Comparison of ENCODE assay signal across 12 cellular contexts in genomic region chr11:15199693-15200092, GRCh38.
DNase-seq lines count a peak whose midpoint lies in the region; ATAC-seq and TF ChIP-seq lines count a peak whose summit lies in the region.
"Had no signal": no experiment of that assay in that cellular context is flagged by ENCODE, and none has a peak within 500 bp of the region (broad histone marks: within the 10 kb centered on the region; RNA-seq: fewer than 3 reads in every experiment).

No MANE protein-coding gene starts in this region.

- TF ChIP-seq CTCF in endodermal cell (conservative IDR thresholded peaks at IDR 0.05) (no peak), mucosa of descending colon (IDR thresholded peaks at IDR 0.05) (no peak), CD14-positive monocyte (IDR thresholded peaks at IDR 0.05) (no peak)

- H3K27me3 ChIP-seq in endodermal cell (ENCODE audit: control insufficient read depth, insufficient read depth, low read length, poor library complexity, severe bottlenecking), result peaks cover 8% of the 10 kb centered on the region

- WGBS in endodermal cell (ENCODE audit: insufficient coverage in 1 of 2, insufficient read length in 1 of 2), 2 experiments, result 92% methylated on average over 3 of the region's 3 CpGs; no CpG with 5 or more reads in 1 of the 2 experiments

- no peak overlapping the region for H3K9ac ChIP-seq in endodermal cell (ENCODE audit: extremely low read depth, low read length, poor library complexity, severe bottlenecking)

- H3K4me1 Mint-ChIP-seq in endodermal cell (peaks cover 14% of the 10 kb centered on the region), CD14-positive monocyte (no peaks in the 10 kb centered on the region)
- H3K4me1 Mint-ChIP-seq: CD4-positive, alpha-beta memory T cell had no signal

- H3K27me3 Mint-ChIP-seq in endodermal cell (ENCODE audit: insufficient read depth) (peaks cover 13% of the 10 kb centered on the region), CD14-positive monocyte (ENCODE audit: low read depth in 3 of 3) (peaks cover 0 to 4% (median 3%) of the 10 kb centered on the region in 3 donors)

- H3K4me3 Mint-ChIP-seq in endodermal cell (no peak overlapping the region), CD14-positive monocyte (no peak overlapping the region)
- H3K4me3 Mint-ChIP-seq: CD4-positive, alpha-beta memory T cell had no signal

- H3K9me3 Mint-ChIP-seq in endodermal cell, result no peaks in the 10 kb centered on the region
- no peaks in the 10 kb centered on the region for H3K9me3 Mint-ChIP-seq in CD14-positive monocyte
- H3K9me3 Mint-ChIP-seq: CD4-positive, alpha-beta memory T cell had no signal

- no peak overlapping the region for H3K27ac ChIP-seq in endodermal cell (ENCODE audit: low read depth, low read length)
- H3K27ac ChIP-seq: PC-9 had no signal

- peak; percentile 29 for DNase-seq in EH (ENCODE audit: low read depth)
- peak; percentile 59 for DNase-seq in NCI-H2029 treated with DMSO at 0.1 percent for 48 hours (lab: John Stamatoyannopoulos, UW)
- DNase-seq in endodermal cell, result peak; percentile 19
- DNase-seq in mucosa of descending colon, result no peak
- DNase-seq in HT-29 (ENCODE audit: low spot score), result no peak
- no peak for DNase-seq in CD14-positive monocyte (ENCODE audit: low spot score)
- DNase-seq in activated CD4-positive, alpha-beta T cell treated with anti-CD3 and anti-CD28 coated beads for 48 hours, result no peak
- no peak for DNase-seq in activated CD4-positive, CD25-positive, alpha-beta regulatory T cell treated with anti-CD3 and anti-CD28 coated beads, Interleukin-2, amount 50 U/mL, for 72 hours
- DNase-seq: amniotic stem cell; CD4-positive, alpha-beta memory T cell had no signal

- H3K27ac Mint-ChIP-seq in endodermal cell (no peak overlapping the region), CD14-positive monocyte (no peak overlapping the region)
- H3K27ac Mint-ChIP-seq: CD4-positive, alpha-beta memory T cell had no signal

- H3K4me1 ChIP-seq in endodermal cell (ENCODE audit: control insufficient read depth, insufficient read depth, low read length), result peaks cover 4% of the 10 kb centered on the region
- H3K4me1 ChIP-seq in mucosa of descending colon (ENCODE audit: low read depth), result peaks cover 5% of the 10 kb centered on the region

- H3K36me3 Mint-ChIP-seq in endodermal cell (ENCODE audit: low read depth), result no peaks in the 10 kb centered on the region
- no peaks in the 10 kb centered on the region for H3K36me3 Mint-ChIP-seq in CD14-positive monocyte
- H3K36me3 Mint-ChIP-seq: CD4-positive, alpha-beta memory T cell had no signal

- H3K36me3 ChIP-seq in endodermal cell (ENCODE audit: control insufficient read depth, insufficient read depth, low read length) (no peaks in the 10 kb centered on the region), mucosa of descending colon (ENCODE audit: low read depth) (no peaks in the 10 kb centered on the region)

- ATAC-seq in mucosa of descending colon, result peak; percentile 10
- ATAC-seq: esophagus mucosa had no signal

- intact Hi-C loops in mucosa of descending colon (cut with DNase I, micrococcal nuclease) (no loop called here), CD14-positive monocyte (cut with micrococcal nuclease) (no loop called here)

- no peaks in the 10 kb centered on the region for H3K9me3 ChIP-seq in endodermal cell (ENCODE audit: control insufficient read depth, low read length)
- H3K9me3 ChIP-seq in mucosa of descending colon, result no peaks in the 10 kb centered on the region

- H3K4me3 ChIP-seq in endodermal cell (ENCODE audit: low read length) (no peak overlapping the region), mucosa of descending colon (no peak overlapping the region)
- H3K4me3 ChIP-seq: PC-9 had no signal

Comparison
In these comparisons a context has a peak if more than half of its experiments do, and no peak if none do; other contexts are left out.
1. DNase-seq: peak in EH (single experiment), NCI-H2029 treated with DMSO at 0.1 percent for 48 hours (single experiment) and endodermal cell (single experiment); none in mucosa of descending colon (0 of 3), HT-29 (single experiment), CD14-positive monocyte (single experiment), activated CD4-positive, alpha-beta T cell treated with anti-CD3 and anti-CD28 coated beads for 48 hours (single experiment) and activated CD4-positive, CD25-positive, alpha-beta regulatory T cell treated with anti-CD3 and anti-CD28 coated beads, Interleukin-2, amount 50 U/mL, for 72 hours (single experiment).